Comparison of ENCODE assay signal across 11 cellular contexts in the genomic region with DNA sequence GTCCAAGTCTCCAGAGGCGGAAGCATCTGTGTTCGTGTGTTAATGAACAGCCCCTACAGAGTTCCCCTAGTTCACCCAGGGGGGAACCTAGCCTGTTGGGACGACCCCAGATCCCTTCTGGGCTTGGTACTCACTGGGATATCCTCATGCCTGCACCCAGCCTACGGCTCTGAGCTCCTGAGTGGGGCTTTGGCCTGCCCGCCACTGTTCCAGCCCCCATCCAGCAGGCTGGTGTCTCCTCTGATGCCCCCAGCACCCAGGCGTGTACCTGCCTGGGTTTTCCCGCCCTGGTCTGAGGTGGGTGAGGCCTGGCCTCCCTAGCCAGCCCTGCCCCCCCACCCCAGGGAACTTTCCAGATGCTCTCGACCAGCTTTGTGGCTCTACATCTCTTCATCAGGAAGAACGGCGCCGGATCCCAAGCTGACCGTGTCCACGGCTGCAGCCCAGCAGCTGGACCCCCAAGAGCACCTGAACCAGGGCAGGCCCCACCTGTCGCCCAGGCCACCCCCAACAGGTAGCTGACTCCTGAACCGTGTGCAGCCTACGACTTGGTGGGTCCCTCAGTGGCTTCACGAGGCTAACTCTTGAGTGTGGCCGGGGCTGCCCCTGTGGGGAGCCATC.
DNase-seq lines count a peak whose midpoint lies in the region; ATAC-seq lines count a peak whose summit lies in the region.
"Had no signal": no experiment of that assay in that cellular context is flagged by ENCODE, and none has a peak within 500 bp of the region (broad histone marks: within the 10 kb centered on the region; RNA-seq: fewer than 3 reads in every experiment).

No MANE protein-coding gene starts in this region.

- no peaks in the 10 kb centered on the region for H3K9me3 Mint-ChIP-seq in stimulated activated naive CD8-positive, alpha-beta T cell treated with anti-CD3 and anti-CD28 coated beads, Interleukin-15, Interleukin-2, amounts not matched to agents 100 ng/mL and 50 ng/mL, for 24 hours
- no peaks in the 10 kb centered on the region for H3K9me3 Mint-ChIP-seq in activated naive CD8-positive, alpha-beta T cell (ENCODE audit: low read depth)
- no peaks in the 10 kb centered on the region for H3K9me3 Mint-ChIP-seq in memory B cell
- H3K9me3 Mint-ChIP-seq: naive B cell had no signal

- DNase-seq in stimulated activated naive CD8-positive, alpha-beta T cell treated with anti-CD3 and anti-CD28 coated beads, Interleukin-15, Interleukin-2, amounts not matched to agents 100 U/mL and 50 U/mL, for 24 hours, result no peak
- DNase-seq in memory B cell (ENCODE audit: low spot score in 2 of 2) (no peak), NCI-H526 treated with DMSO at 0.1 percent for 48 hours (lab: John Stamatoyannopoulos, UW) (no peak), AG08395 (ENCODE audit: low spot score) (no peak)
- no peak for DNase-seq in stimulated activated CD4-positive, alpha-beta T cell treated with anti-CD3 and anti-CD28 coated beads, Interleukin-12 subunit alpha, Interleukin-12 subunit beta, amount 100 ng/mL, for 4 hours
- DNase-seq: DMS53, foreskin keratinocyte, naive B cell had no signal

- peak overlapping the region; percentile 86 for H3K27ac Mint-ChIP-seq in stimulated activated naive CD8-positive, alpha-beta T cell treated with anti-CD3 and anti-CD28 coated beads, Interleukin-15, Interleukin-2, amounts not matched to agents 100 ng/mL and 50 ng/mL, for 24 hours
- H3K27ac Mint-ChIP-seq in activated naive CD8-positive, alpha-beta T cell, result peak overlapping the region; percentile 46
- peak overlapping the region; percentile 58 for H3K27ac Mint-ChIP-seq in memory B cell
- H3K27ac Mint-ChIP-seq: naive B cell had no signal

- H3K4me1 Mint-ChIP-seq in stimulated activated naive CD8-positive, alpha-beta T cell treated with anti-CD3 and anti-CD28 coated beads, Interleukin-15, Interleukin-2, amounts not matched to agents 100 ng/mL and 50 ng/mL, for 24 hours (ENCODE audit: low read depth), result peaks cover 26% of the 10 kb centered on the region
- H3K4me1 Mint-ChIP-seq in activated naive CD8-positive, alpha-beta T cell (ENCODE audit: low read depth), result peaks cover 15% of the 10 kb centered on the region
- H3K4me1 Mint-ChIP-seq in memory B cell, result peaks cover 17% of the 10 kb centered on the region

- H3K27me3 Mint-ChIP-seq in stimulated activated naive CD8-positive, alpha-beta T cell treated with anti-CD3 and anti-CD28 coated beads, Interleukin-15, Interleukin-2, amounts not matched to agents 100 ng/mL and 50 ng/mL, for 24 hours, result no peaks in the 10 kb centered on the region
- no peaks in the 10 kb centered on the region for H3K27me3 Mint-ChIP-seq in activated naive CD8-positive, alpha-beta T cell
- H3K27me3 Mint-ChIP-seq in memory B cell, result no peaks in the 10 kb centered on the region
- H3K27me3 Mint-ChIP-seq: naive B cell had no signal

- ATAC-seq in stimulated activated naive CD8-positive, alpha-beta T cell treated with anti-CD3 and anti-CD28 coated beads, Interleukin-15, Interleukin-2, amounts not matched to agents 100 U/mL and 50 U/mL, for 24 hours, result no peak
- ATAC-seq in memory B cell (ENCODE audit: low read depth), result no peak
- no peak for ATAC-seq in GM21825 (IDR thresholded peaks at IDR 0.05; ENCODE audit: unreplicated experiment)
- ATAC-seq: foreskin keratinocyte had no signal

- peak overlapping the region; percentile 32 for H3K4me3 Mint-ChIP-seq in stimulated activated naive CD8-positive, alpha-beta T cell treated with anti-CD3 and anti-CD28 coated beads, Interleukin-15, Interleukin-2, amounts not matched to agents 100 ng/mL and 50 ng/mL, for 24 hours
- H3K4me3 Mint-ChIP-seq in activated naive CD8-positive, alpha-beta T cell, result no peak overlapping the region
- no peak overlapping the region for H3K4me3 Mint-ChIP-seq in memory B cell

- H3K36me3 Mint-ChIP-seq in stimulated activated naive CD8-positive, alpha-beta T cell treated with anti-CD3 and anti-CD28 coated beads, Interleukin-15, Interleukin-2, amounts not matched to agents 100 ng/mL and 50 ng/mL, for 24 hours (ENCODE audit: low read depth), result peaks cover 10% of the 10 kb centered on the region
- H3K36me3 Mint-ChIP-seq in activated naive CD8-positive, alpha-beta T cell, result no peaks in the 10 kb centered on the region
- H3K36me3 Mint-ChIP-seq in memory B cell, result peaks cover 3% of the 10 kb centered on the region
- H3K36me3 Mint-ChIP-seq: naive B cell had no signal
